19 cellular contexts compared by ENCODE assay signal in the genomic region with DNA sequence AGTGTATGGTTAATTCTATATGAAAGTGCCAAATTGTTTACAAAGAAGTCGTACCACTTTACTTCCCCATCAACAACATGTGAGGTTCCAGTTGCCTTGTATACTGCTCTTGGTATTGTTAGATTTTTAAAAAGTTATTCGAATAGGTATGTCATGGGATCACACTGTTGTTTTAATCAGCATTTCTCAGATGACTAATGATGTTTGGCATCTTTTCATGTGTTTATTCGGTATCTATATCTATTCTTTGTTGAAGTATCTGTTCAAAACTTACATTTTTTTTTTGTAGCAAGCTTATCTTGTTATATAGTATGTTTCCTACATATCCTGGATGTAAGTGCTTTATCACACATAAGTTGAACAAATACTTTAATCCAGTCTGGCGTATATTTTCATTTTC.
"Had no signal": no experiment of that assay in that cellular context is flagged by ENCODE, and none has a peak within 500 bp of the region (broad histone marks: within the 10 kb centered on the region; RNA-seq: fewer than 3 reads in every experiment).

No MANE protein-coding gene starts in this region.

- ATAC-seq: esophagus mucosa; gastrocnemius medialis; heart left ventricle; left cardiac atrium; left lung; naive thymus-derived CD8-positive, alpha-beta T cell; right lobe of liver; stimulated activated naive B cell treated with anti-CD40 and anti-IgM and Interleukin-4, amounts not matched to agents 10 μg/mL and 1 μg/mL and 100 μg/mL, for 72 hours had no signal

- DNase-seq: colonic mucosa; effector CD4-positive, alpha-beta T cell; gastrocnemius medialis; heart left ventricle; left cardiac atrium; left lung; mammary epithelial cell; mesendoderm; naive thymus-derived CD8-positive, alpha-beta T cell; nephron progenitor cell; occipital lobe; ovary; right lobe of liver; small intestine; stimulated activated CD4-positive, alpha-beta T cell treated with anti-CD3 and anti-CD28 coated beads, Interleukin-15, amount 100 ng/mL, for 24 hours; stimulated activated CD4-positive, alpha-beta T cell treated with anti-CD3 and anti-CD28 coated beads, Interleukin-2, amount 100 ng/mL, for 48 hours; stimulated activated naive B cell treated with anti-CD40 and anti-IgM and Interleukin-4, amounts not matched to agents 10 μg/mL and 1 μg/mL and 100 μg/mL, for 72 hours; upper lobe of left lung had no signal
